36 cellular contexts compared by ENCODE assay signal in genomic region chr2:46077522-46078062, GRCh38.
"Had no signal": no experiment of that assay in that cellular context is flagged by ENCODE, and none has a peak within 500 bp of the region (broad histone marks: within the 10 kb centered on the region; RNA-seq: fewer than 3 reads in every experiment).

No MANE protein-coding gene starts in this region.

- H3K4me1 Mint-ChIP-seq: activated B cell treated with CpG ODN at 0.5 μM for 24 hours had no signal

- H3K27me3 ChIP-seq: MG63, Peyer's patch had no signal

- H3K27ac Mint-ChIP-seq: activated B cell treated with CpG ODN at 0.5 μM for 24 hours; activated CD4-positive, alpha-beta memory T cell treated with anti-CD3 and anti-CD28 coated beads, Interleukin-2, amount 10 ng/mL, durations not matched to agents 7 days and 5 days; activated naive CD4-positive, alpha-beta T cell treated with anti-CD3 and anti-CD28 coated beads, Interleukin-2, amount 10 ng/mL, durations not matched to agents 7 days and 5 days; activated naive CD8-positive, alpha-beta T cell; activated naive CD8-positive, alpha-beta T cell treated with anti-CD3 and anti-CD28 coated beads, Interleukin-2, amount 50 U/mL, for 24 hours; brain; T-cell; T-helper 17 cell had no signal

- ATAC-seq: activated naive CD8-positive, alpha-beta T cell treated with anti-CD3 and anti-CD28 coated beads, Interleukin-2, amount 50 U/mL, for 24 hours; activated T-cell treated with anti-CD3 and anti-CD28 coated beads, Interleukin-2, amount 50 U/mL, for 4 hours; PC-3; SK-N-SH treated with all-trans-retinoic acid at 6 μM for 48 hours; T-cell; T-helper 17 cell had no signal

- H3K9me3 ChIP-seq: MG63, Peyer's patch had no signal

- H3K4me3 Mint-ChIP-seq: activated B cell treated with CpG ODN at 0.5 μM for 24 hours; activated CD4-positive, alpha-beta memory T cell treated with anti-CD3 and anti-CD28 coated beads, Interleukin-2, amount 10 ng/mL, durations not matched to agents 7 days and 5 days; activated naive CD4-positive, alpha-beta T cell treated with anti-CD3 and anti-CD28 coated beads, Interleukin-2, amount 10 ng/mL, durations not matched to agents 7 days and 5 days; activated naive CD8-positive, alpha-beta T cell; activated naive CD8-positive, alpha-beta T cell treated with anti-CD3 and anti-CD28 coated beads, Interleukin-2, amount 50 U/mL, for 24 hours; activated T-cell treated with anti-CD3 and anti-CD28 coated beads, Interleukin-2, amount 50 U/mL, for 4 hours; brain; T-cell; T-helper 17 cell had no signal

- H3K27me3 Mint-ChIP-seq: activated B cell treated with CpG ODN at 0.5 μM for 24 hours; activated CD4-positive, alpha-beta memory T cell treated with anti-CD3 and anti-CD28 coated beads, Interleukin-2, amount 10 ng/mL, durations not matched to agents 7 days and 5 days; activated naive CD4-positive, alpha-beta T cell treated with anti-CD3 and anti-CD28 coated beads, Interleukin-2, amount 10 ng/mL, durations not matched to agents 7 days and 5 days; activated naive CD8-positive, alpha-beta T cell; activated naive CD8-positive, alpha-beta T cell treated with anti-CD3 and anti-CD28 coated beads, Interleukin-2, amount 50 U/mL, for 24 hours; T-cell; T-helper 17 cell had no signal

- H3K4me1 ChIP-seq: Peyer's patch had no signal

- H3K4me3 ChIP-seq: MG63, Peyer's patch had no signal

- DNase-seq: activated B cell treated with CpG ODN at 0.5 μM for 24 hours; activated CD4-positive, alpha-beta memory T cell treated with anti-CD3 and anti-CD28 coated beads, Interleukin-2, amount 10 ng/mL, durations not matched to agents 7 days and 5 days; activated CD4-positive, alpha-beta T cell treated with anti-CD3 and anti-CD28 coated beads for 4 hours; activated CD4-positive, CD25-positive, alpha-beta regulatory T cell treated with anti-CD3 and anti-CD28 coated beads, Interleukin-2, amount 50 U/mL, for 72 hours; activated effector memory CD4-positive, alpha-beta T cell treated with Interleukin-2 at 50 U/mL for 16 hours; activated naive CD4-positive, alpha-beta T cell treated with anti-CD3 and anti-CD28 coated beads, Interleukin-2, amount 10 ng/mL, durations not matched to agents 7 days and 5 days; activated naive CD8-positive, alpha-beta T cell treated with anti-CD3 and anti-CD28 coated beads, Interleukin-2, amount 50 U/mL, for 24 hours; activated T-cell treated with anti-CD3 and anti-CD28 coated beads, Interleukin-2, amount 50 U/mL, for 4 hours; anterior cingulate cortex; caudate nucleus; cerebellar nuclear complex; Kasumi-1; KG1; MG63; NCI-H1048; NCI-H1105 treated with DMSO at 0.1 percent for 48 hours; NCI-H1436; NCI-H1694; NCI-H1930; NCI-H2081 treated with DMSO at 0.1 percent for 48 hours; NCI-H345; NCI-H524 treated with DMSO at 0.1 percent for 48 hours; NCI-H748 treated with DMSO at 0.1 percent for 48 hours; NK-92 treated with Interleukin-12 subunit alpha and Interleukin-12 subunit beta, amount 100 ng/mL, for 24 hours; PC-3; Peyer's patch; RPMI8226; SHP77 treated with DMSO at 0.1 percent for 48 hours; T-cell; T-helper 17 cell; T-helper 9 cell had no signal

- H3K9me3 Mint-ChIP-seq: activated B cell treated with CpG ODN at 0.5 μM for 24 hours; activated CD4-positive, alpha-beta memory T cell treated with anti-CD3 and anti-CD28 coated beads, Interleukin-2, amount 10 ng/mL, durations not matched to agents 7 days and 5 days; activated naive CD4-positive, alpha-beta T cell treated with anti-CD3 and anti-CD28 coated beads, Interleukin-2, amount 10 ng/mL, durations not matched to agents 7 days and 5 days; activated naive CD8-positive, alpha-beta T cell treated with anti-CD3 and anti-CD28 coated beads, Interleukin-2, amount 50 U/mL, for 24 hours; activated T-cell treated with anti-CD3 and anti-CD28 coated beads, Interleukin-2, amount 50 U/mL, for 4 hours; T-cell had no signal

- H3K36me3 ChIP-seq: Peyer's patch had no signal

- H3K36me3 Mint-ChIP-seq: activated naive CD4-positive, alpha-beta T cell treated with anti-CD3 and anti-CD28 coated beads, Interleukin-2, amount 10 ng/mL, durations not matched to agents 7 days and 5 days had no signal

- FAIRE-seq: bronchial epithelial cell had no signal

- H3K27ac ChIP-seq: Peyer's patch, VCaP had no signal
